1 cellular context compared by ENCODE assay signal in genomic region chr1:29166291-29166878, GRCh38.
TF ChIP-seq lines count a peak whose summit lies in the region.

No MANE protein-coding gene starts in this region.

TF ChIP-seq in HepG2, 621 proteins besides CTCF, POLR2A, EP300 and RAD21 (continued from another document):
- TF ChIP-seq ZNF792 (CRISPR knock-in tag; IDR thresholded peaks at IDR 0.05) (no peak), ATF1 (CRISPR knock-in tag; IDR thresholded peaks at IDR 0.05) (no peak), ZC3H4 (CRISPR knock-in tag; IDR thresholded peaks at IDR 0.05; ENCODE audit: borderline replicate concordance) (no peak), ZNF562 (CRISPR knock-in tag; IDR thresholded peaks at IDR 0.05; ENCODE audit: borderline replicate concordance) (no peak)
